ENCODE assay signal across 32 cellular contexts in the genomic region with DNA sequence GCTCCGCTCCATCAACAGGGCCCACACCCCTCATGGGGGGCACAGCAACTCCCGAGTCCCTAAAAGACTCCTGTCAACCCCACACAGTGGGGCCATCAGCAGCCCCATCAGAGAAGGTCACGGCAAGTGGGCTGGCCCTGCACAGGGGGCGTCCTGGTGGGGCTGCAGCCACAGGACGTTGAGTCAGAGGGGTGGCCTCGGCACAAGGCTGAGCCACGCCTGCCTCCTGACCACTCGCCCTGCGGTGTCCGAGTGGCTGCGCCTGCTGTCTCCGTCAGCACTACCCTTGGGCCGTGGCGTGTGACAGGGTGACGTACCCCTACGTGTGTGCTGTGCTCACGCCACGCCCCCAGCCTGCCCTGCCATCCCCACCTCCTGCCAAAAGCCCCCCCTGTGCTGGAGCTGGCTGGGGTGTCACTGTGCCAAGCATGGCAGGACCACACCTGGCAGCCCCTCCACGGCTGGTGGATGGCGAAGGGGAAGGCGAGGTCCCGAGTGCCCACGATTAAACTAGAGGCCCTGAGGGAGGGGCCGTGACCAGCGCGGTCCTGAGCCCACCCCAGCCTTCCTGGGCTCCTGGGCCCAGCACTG. TPM values are rescaled to one million over a fixed set of nuclear protein-coding genes. Genes with fewer than 3 reads are reported as not detected.
"Had no signal": no experiment of that assay in that cellular context is flagged by ENCODE, and none has a peak within 500 bp of the region (broad histone marks: within the 10 kb centered on the region; RNA-seq: fewer than 3 reads in every experiment).

No MANE protein-coding gene starts in this region.

- H3K27ac ChIP-seq: colonic mucosa, left lung, pancreas, skin epidermis, suprapubic skin, tibial artery had no signal

- H3K4me3 Mint-ChIP-seq: activated CD4-positive, alpha-beta T cell treated with anti-CD3 and anti-CD28 coated beads for 36 hours; activated T-cell treated with anti-CD3 and anti-CD28 coated beads, Interleukin-2, amount 50 U/mL, for 72 hours; immature natural killer cell; stimulated activated naive B cell treated with anti-CD40 and anti-IgM and Interleukin-4, amounts not matched to agents 10 μg/mL and 1 μg/mL and 100 μg/mL, for 72 hours; T-helper 2 cell treated with Interferon-gamma antibody and Interleukin-4, amounts not matched to agents 5 μg/mL and 100 μg/mL, for 36 hours had no signal

- H3K27ac Mint-ChIP-seq: activated CD4-positive, alpha-beta T cell treated with anti-CD3 and anti-CD28 coated beads for 36 hours; activated naive CD4-positive, alpha-beta T cell treated with anti-CD3 and anti-CD28 coated beads, Interleukin-2, amount 50 U/mL, for 72 hours; activated T-cell treated with anti-CD3 and anti-CD28 coated beads, Interleukin-2, amount 50 U/mL, for 72 hours; immature natural killer cell; stimulated activated naive B cell treated with anti-CD40 and anti-IgM and Interleukin-4, amounts not matched to agents 10 μg/mL and 1 μg/mL and 100 μg/mL, for 72 hours; T-helper 2 cell treated with Interferon-gamma antibody and Interleukin-4, amounts not matched to agents 5 μg/mL and 100 μg/mL, for 36 hours had no signal

- H3K4me1 Mint-ChIP-seq: activated CD4-positive, alpha-beta T cell treated with anti-CD3 and anti-CD28 coated beads for 36 hours; immature natural killer cell; stimulated activated naive B cell treated with anti-CD40 and anti-IgM and Interleukin-4, amounts not matched to agents 10 μg/mL and 1 μg/mL and 100 μg/mL, for 72 hours had no signal

- H3K36me3 ChIP-seq: colonic mucosa, left lung, pancreas, suprapubic skin, tibial artery had no signal

- H3K4me1 ChIP-seq: colonic mucosa, left lung, pancreas, suprapubic skin, tibial artery had no signal

- H3K4me3 ChIP-seq: colonic mucosa, left lung, pancreas, skin epidermis, suprapubic skin, tibial artery had no signal

- H3K9me3 ChIP-seq: colonic mucosa, left lung, pancreas, suprapubic skin had no signal

- H3K36me3 Mint-ChIP-seq: activated naive CD4-positive, alpha-beta T cell treated with anti-CD3 and anti-CD28 coated beads, Interleukin-2, amount 50 U/mL, for 72 hours; immature natural killer cell; stimulated activated naive B cell treated with anti-CD40 and anti-IgM and Interleukin-4, amounts not matched to agents 10 μg/mL and 1 μg/mL and 100 μg/mL, for 72 hours had no signal

- FAIRE-seq: bronchial epithelial cell, pancreas had no signal

- H3K27me3 ChIP-seq: colonic mucosa, pancreas had no signal

- DNase-seq: activated CD4-positive, alpha-beta T cell treated with anti-CD3 and anti-CD28 coated beads for 36 hours; activated CD4-positive, CD25-positive, alpha-beta regulatory T cell; activated naive CD4-positive, alpha-beta T cell; activated T-cell treated with anti-CD3 and anti-CD28 coated beads for 4 hours; activated T-cell treated with anti-CD3 and anti-CD28 coated beads, Interleukin-2, amount 50 U/mL, for 72 hours; colonic mucosa; effector CD8-positive, alpha-beta T cell; erythroblast; foreskin fibroblast; hypothalamus; immature natural killer cell; mammary epithelial cell; nucleus accumbens; stimulated activated CD4-positive, alpha-beta T cell treated with anti-CD3 and anti-CD28 coated beads, Interleukin-1b, Interleukin-23, amount 100 ng/mL, for 48 hours; stimulated activated CD4-positive, alpha-beta T cell treated with anti-CD3 and anti-CD28 coated beads, Interleukin-4, amount 100 ng/mL, for 4 hours; stimulated activated CD8-positive, alpha-beta memory T cell treated with anti-CD3 and anti-CD28 coated beads, Interleukin-4, amount 100 ng/mL, for 48 hours; stimulated activated naive B cell treated with anti-CD40 and anti-IgM and Interleukin-4, amounts not matched to agents 10 μg/mL and 1 μg/mL and 100 μg/mL, for 72 hours; T-helper 1 cell had no signal

- ATAC-seq: activated CD4-positive, alpha-beta T cell treated with anti-CD3 and anti-CD28 coated beads for 36 hours; activated naive CD4-positive, alpha-beta T cell treated with anti-CD3 and anti-CD28 coated beads, Interleukin-2, amount 50 U/mL, for 72 hours; activated T-cell treated with anti-CD3 and anti-CD28 coated beads, Interleukin-2, amount 50 U/mL, for 72 hours; left lung; pancreas; right cardiac atrium; stimulated activated naive B cell treated with anti-CD40 and anti-IgM and Interleukin-4, amounts not matched to agents 10 μg/mL and 1 μg/mL and 100 μg/mL, for 72 hours had no signal

- H3K9me3 Mint-ChIP-seq: activated naive CD4-positive, alpha-beta T cell treated with anti-CD3 and anti-CD28 coated beads, Interleukin-2, amount 50 U/mL, for 72 hours; activated T-cell treated with anti-CD3 and anti-CD28 coated beads, Interleukin-2, amount 50 U/mL, for 72 hours; immature natural killer cell; stimulated activated naive B cell treated with anti-CD40 and anti-IgM and Interleukin-4, amounts not matched to agents 10 μg/mL and 1 μg/mL and 100 μg/mL, for 72 hours; T-helper 2 cell treated with Interferon-gamma antibody and Interleukin-4, amounts not matched to agents 5 μg/mL and 100 μg/mL, for 36 hours had no signal

RNA-seq across cellular contexts. Expression of gene NKX6-2, which starts 26.0 kb away (rescaled TPM):
- total RNA-seq: activated CD4-positive, alpha-beta T cell treated with anti-CD3 and anti-CD28 coated beads for 36 hours; activated naive CD4-positive, alpha-beta T cell treated with anti-CD3 and anti-CD28 coated beads, Interleukin-2, amount 50 U/mL, for 72 hours; activated T-cell treated with anti-CD3 and anti-CD28 coated beads, Interleukin-2, amount 50 U/mL, for 72 hours; bronchial epithelial cell; colonic mucosa; dermis microvascular lymphatic vessel endothelial cell; left lung; mammary epithelial cell; mucosa of gallbladder; pulmonary artery endothelial cell; right cardiac atrium; suprapubic skin; ureter had no signal
- polyA plus RNA-seq: immature natural killer cell, mammary epithelial cell, neural cell had no signal
